In genomic region chr12:113613414-113613813, GRCh38 we compare ENCODE assay signal across 35 cellular contexts.
DNase-seq lines count a peak whose midpoint lies in the region; ATAC-seq, FAIRE-seq and TF ChIP-seq lines count a peak whose summit lies in the region.
"Had no signal": no experiment of that assay in that cellular context is flagged by ENCODE, and none has a peak within 500 bp of the region (broad histone marks: within the 10 kb centered on the region; RNA-seq: fewer than 3 reads in every experiment).

No MANE protein-coding gene starts in this region.

- no peak overlapping the region for H4K8ac ChIP-seq in H1 (ENCODE audit: extremely low read depth, insufficient read depth, low read length)
- no peak overlapping the region for H4K8ac ChIP-seq in H9 (replicated peaks; ENCODE audit: insufficient read length, low read depth, low read length)

- TF ChIP-seq EP300 in K562 (IDR thresholded peaks at IDR 0.05; ENCODE audit: low read length) (no peak), H1 (IDR thresholded peaks at IDR 0.05; ENCODE audit: borderline replicate concordance in 1 of 2, low read depth in 2 of 2, low read length in 2 of 2) (no peak), transverse colon (IDR thresholded peaks at IDR 0.05; ENCODE audit: low read depth) (no peak)

- H3K4me3 Mint-ChIP-seq in H9, result no peak overlapping the region
- H3K4me3 Mint-ChIP-seq: B cell; CD14-positive monocyte; CD4-positive, alpha-beta memory T cell; CD4-positive, alpha-beta T cell; CD4-positive, CD25-positive, alpha-beta regulatory T cell; CD8-positive, alpha-beta memory T cell; CD8-positive, alpha-beta T cell had no signal

- H2AFZ ChIP-seq in K562 (ENCODE audit: low read depth, low read length) (no peak overlapping the region), H1 (ENCODE audit: low read length) (no peak overlapping the region), H9 (ENCODE audit: low read length) (no peak overlapping the region)

- H4K5ac ChIP-seq in H1 (ENCODE audit: insufficient read length, low read depth, low read length), result no peak overlapping the region
- H4K5ac ChIP-seq in H9 (ENCODE audit: insufficient read length, low read depth, low read length), result no peak overlapping the region

- H4K20me1 ChIP-seq in K562 (replicated peaks; ENCODE audit: control insufficient read depth, insufficient read depth, low read length) (no peaks in the 10 kb centered on the region), H1 (replicated peaks in 1 of 2; ENCODE audit: control insufficient read depth in 1 of 2, insufficient read depth in 2 of 2, low read length in 2 of 2) (no peaks in the 10 kb centered on the region), H9 (ENCODE audit: control insufficient read depth, insufficient read depth, insufficient read length) (no peaks in the 10 kb centered on the region)
- H4K20me1 ChIP-seq: BLaER1; BLaER1 treated with 17β-estradiol and CSF1 and Interleukin-3, amounts not matched to agents 10 nM and 100 nM had no signal

- TF ChIP-seq RAD21 in K562 (CRISPR knock-in tag; conservative IDR thresholded peaks at IDR 0.05 in 1 of 2, IDR thresholded peaks at IDR 0.05 in 1 of 2) (no peak), H1 (IDR thresholded peaks at IDR 0.05 in 1 of 2, conservative IDR thresholded peaks at IDR 0.05 in 1 of 2; ENCODE audit: low read depth in 2 of 2, low read length in 2 of 2) (no peak)

- H3K9ac ChIP-seq in K562 (ENCODE audit: insufficient read depth in 1 of 2, low read depth in 2 of 2, low read length in 2 of 2) (no peak overlapping the region), H1 (replicated peaks in 1 of 4; ENCODE audit: extremely low read depth in 1 of 4, low read depth in 3 of 4, low read length in 3 of 4) (no peak overlapping the region), H9 (ENCODE audit: extremely low read depth, insufficient read length, low read length) (no peak overlapping the region)
- H3K9ac ChIP-seq: BLaER1; BLaER1 treated with 17β-estradiol and CSF1 and Interleukin-3, amounts not matched to agents 10 nM and 100 nM had no signal

- WGBS in K562 (ENCODE audit: insufficient coverage, low coverage, missing lambda C conversion rate), result 69% methylated on average over 2 of the region's 2 CpGs
- 88% methylated on average over 2 of the region's 2 CpGs; no CpG with 5 or more reads in 1 of the 2 experiments for WGBS in H1 (ENCODE audit: extremely low coverage in 1 of 2, insufficient coverage in 1 of 2, insufficient read length in 1 of 2, insufficient replicate concordance in 2 of 2, low coverage in 1 of 2, low lambda C conversion rate in 2 of 2, missing lambda C conversion rate in 1 of 2), 2 experiments
- 88% methylated on average over 2 of the region's 2 CpGs; no CpG with 5 or more reads in 1 of the 2 donors for WGBS in transverse colon (ENCODE audit: low coverage in 1 of 2), 2 donors
- no CpG with 5 or more reads among the region's 2 CpGs for WGBS in H9 (ENCODE audit: extremely low coverage, insufficient read length, low lambda C conversion rate)

- intact Hi-C loops in K562 (cut with micrococcal nuclease), result no loop called here
- intact Hi-C loops in transverse colon (cut with DNase I; ENCODE audit: low total_unique reads), result no loop called here

- H3K4me3 ChIP-seq in HEK293 (ENCODE audit: low read depth, low read length) (no peak overlapping the region), K562 (no peak overlapping the region), H1 (ENCODE audit: extremely low read depth in 1 of 4, insufficient read depth in 2 of 4, low read depth in 3 of 4, low read length in 4 of 4) (no peak overlapping the region), transverse colon (no peak overlapping the region)
- H3K4me3 ChIP-seq: A549; BLaER1; BLaER1 treated with 17β-estradiol and CSF1 and Interleukin-3, amounts not matched to agents 10 nM and 100 nM had no signal

- H2BK20ac ChIP-seq in H1 (ENCODE audit: low read length) (peak overlapping the region; percentile 96), H9 (ENCODE audit: low read depth, low read length, poor library complexity, severe bottlenecking) (no peak overlapping the region)

- H2AK5ac ChIP-seq in H1 (ENCODE audit: low read depth, low read length) (0 out of 2 replicates have a peak overlapping the region, but pooled peaks have one; percentile 56), H9 (ENCODE audit: insufficient read length, low read length) (no peak overlapping the region)

- H4K91ac ChIP-seq in H1 (replicated peaks; ENCODE audit: insufficient read length, low read length), result no peak overlapping the region
- H4K91ac ChIP-seq in H9 (ENCODE audit: insufficient read length, low read depth, low read length), result no peak overlapping the region

- H3K4ac ChIP-seq in H1 (replicated peaks; ENCODE audit: insufficient read length, low read depth, low read length) (no peak overlapping the region), H9 (ENCODE audit: low read depth, low read length) (no peak overlapping the region)

- FAIRE-seq in K562 (lab: Jason Lieb, UNC), result no peak
- no peak for FAIRE-seq in H1 (lab: Jason Lieb, UNC)
- FAIRE-seq: A204.1, A549, D721Med had no signal

- H3K4me1 ChIP-seq in HEK293 (ENCODE audit: control insufficient read depth, insufficient read depth, low read length) (no peaks in the 10 kb centered on the region), K562 (replicated peaks in 1 of 2; ENCODE audit: control insufficient read depth in 2 of 2, insufficient read depth in 2 of 2, low read length in 2 of 2) (peaks cover 8 to 14% of the 10 kb centered on the region in 2 experiments; a peak in 3 of 5 replicates), H1 (replicated peaks in 1 of 4; ENCODE audit: control insufficient read depth in 3 of 4, insufficient read depth in 4 of 4, low read length in 3 of 4) (peaks cover 4 to 25% (median 17%) of the 10 kb centered on the region in 4 experiments), transverse colon (no peaks in the 10 kb centered on the region), H9 (ENCODE audit: insufficient read depth, low read length) (peaks cover 2% of the 10 kb centered on the region; the same call in 1 of the 2 replicates)
- H3K4me1 ChIP-seq: A549; BE2C; BLaER1; BLaER1 treated with 17β-estradiol and CSF1 and Interleukin-3, amounts not matched to agents 10 nM and 100 nM; Caco-2 had no signal

- no peaks in the 10 kb centered on the region for H3K36me3 ChIP-seq in HEK293 (ENCODE audit: control insufficient read depth in 2 of 2, insufficient read depth in 1 of 2, low read length in 2 of 2)
- no peaks in the 10 kb centered on the region for H3K36me3 ChIP-seq in K562 (ENCODE audit: control insufficient read depth, insufficient read depth, low read length)
- H3K36me3 ChIP-seq in H1 (ENCODE audit: control insufficient read depth in 2 of 4, insufficient read depth in 4 of 4, low read length in 3 of 4), result no peaks in the 10 kb centered on the region
- no peaks in the 10 kb centered on the region for H3K36me3 ChIP-seq in transverse colon
- H3K36me3 ChIP-seq: BE2C; BLaER1; BLaER1 treated with 17β-estradiol and CSF1 and Interleukin-3, amounts not matched to agents 10 nM and 100 nM had no signal

- H3K27ac Mint-ChIP-seq in H9, result no peak overlapping the region
- H3K27ac Mint-ChIP-seq: B cell; CD14-positive monocyte; CD4-positive, alpha-beta memory T cell; CD4-positive, alpha-beta T cell; CD4-positive, CD25-positive, alpha-beta regulatory T cell; CD8-positive, alpha-beta memory T cell; CD8-positive, alpha-beta T cell had no signal

- no peak overlapping the region for H2BK120ac ChIP-seq in H1 (replicated peaks; ENCODE audit: low read depth, low read length)
- no peak overlapping the region for H2BK120ac ChIP-seq in H9 (ENCODE audit: low read depth, low read length, poor library complexity, severe bottlenecking)

- in situ Hi-C loops in K562 (cut with MboI), result no loop called here
- in situ Hi-C loops in transverse colon (cut with MboI; ENCODE audit: low pct_ligation_motif_present in 1 of 4, low pct_unique_long_range_greater_than_20kb in 1 of 4, low sequenced_read_pairs in 3 of 4), result no loop called here

- H3K9me3 ChIP-seq in HEK293 (ENCODE audit: control insufficient read depth, insufficient read depth, low read depth, low read length) (no peaks in the 10 kb centered on the region), K562 (replicated peaks; ENCODE audit: control insufficient read depth, insufficient read depth, low read depth, low read length) (no peaks in the 10 kb centered on the region; the same call in 1 of the 2 replicates), H1 (ENCODE audit: insufficient read depth in 2 of 2, low read depth in 1 of 2, low read length in 1 of 2) (no peaks in the 10 kb centered on the region; a peak in 1 of 4 replicates), transverse colon (no peaks in the 10 kb centered on the region), H9 (ENCODE audit: control insufficient read depth, low read depth, low read length) (no peaks in the 10 kb centered on the region)
- H3K9me3 ChIP-seq: BE2C, Caco-2 had no signal

- no peak overlapping the region for H3K56ac ChIP-seq in H1 (replicated peaks; ENCODE audit: insufficient read length, low read depth, low read length)
- H3K56ac ChIP-seq in H9 (ENCODE audit: insufficient read length, low read depth, low read length), result no peak overlapping the region

- no TSS peak for BruUV-seq in K562 (replicated peaks; lab: Mats Ljungman, UMichigan)

- no peak for TF ChIP-seq CTCF in HEK293 (tag by site-specific recombination; IDR thresholded peaks at IDR 0.05)
- no peak for TF ChIP-seq CTCF in K562 (IDR thresholded peaks at IDR 0.05 in 2 of 3, conservative IDR thresholded peaks at IDR 0.05 in 1 of 3; ENCODE audit: insufficient read depth in 2 of 3, low read depth in 1 of 3, low read length in 3 of 3)
- no peak for TF ChIP-seq CTCF in H1 (IDR thresholded peaks at IDR 0.05; ENCODE audit: control extremely low read depth in 1 of 3, insufficient read depth in 1 of 3, low read depth in 1 of 3, low read length in 3 of 3)
- no peak for TF ChIP-seq CTCF in transverse colon (IDR thresholded peaks at IDR 0.05)
- no peak for TF ChIP-seq CTCF in H9 (conservative IDR thresholded peaks at IDR 0.05)

- H3K23ac ChIP-seq in H1 (ENCODE audit: insufficient read length), result no peak overlapping the region
- no peak overlapping the region for H3K23ac ChIP-seq in H9 (ENCODE audit: insufficient read length, low read depth, low read length)

- no peaks in the 10 kb centered on the region for H3K27me3 ChIP-seq in K562 (ENCODE audit: control insufficient read depth in 2 of 2, insufficient read depth in 2 of 2, low read length in 2 of 2)
- H3K27me3 ChIP-seq in H1 (replicated peaks in 1 of 4; ENCODE audit: control insufficient read depth in 3 of 4, extremely low read depth in 1 of 4, insufficient read depth in 3 of 4, low read length in 3 of 4), result peaks cover 0 to 9% (median 1%) of the 10 kb centered on the region in 4 experiments; a peak in 2 of 7 replicates
- H3K27me3 ChIP-seq in transverse colon, result peaks cover 61% of the 10 kb centered on the region
- no peaks in the 10 kb centered on the region; the same call in 1 of the 2 replicates for H3K27me3 ChIP-seq in H9 (ENCODE audit: insufficient read depth, low read length)

- no peaks in the 10 kb centered on the region for H3K79me1 ChIP-seq in H1 (ENCODE audit: low read depth, low read length)
- H3K79me1 ChIP-seq in H9 (ENCODE audit: insufficient read depth, low read depth, low read length, poor library complexity, severe bottlenecking), result no peaks in the 10 kb centered on the region

- peaks cover 0 to 1% of the 10 kb centered on the region in 2 experiments; a peak in 1 of 5 replicates for H3K9me3 Mint-ChIP-seq in H9

- H3K23me2 ChIP-seq in H1 (ENCODE audit: low read depth, low read length) (peaks cover 6% of the 10 kb centered on the region), H9 (ENCODE audit: insufficient read length, low read depth, low read length, poor library complexity, severe bottlenecking) (peaks cover 7% of the 10 kb centered on the region)

- peaks cover 34% of the 10 kb centered on the region for H3K27me3 Mint-ChIP-seq in H9 (ENCODE audit: low read depth)

- POLR2A ChIA-PET in HEK293 (lab: Yijun Ruan, JAX), result no interaction called here
- POLR2A ChIA-PET in K562 (lab: Yijun Ruan, JAX), result interaction anchor here (1.0 kb wide), 1 partner anchor 28 kb away, joined by 3 read pairs; no protein-coding TSS in a partner anchor
- POLR2A ChIA-PET in H1 (lab: Charles Lee; ENCODE audit: partially characterized antibody), result no interaction called here

- no peak overlapping the region; the same call in 1 of the 2 replicates for H3K18ac ChIP-seq in H1 (ENCODE audit: extremely low read depth, low read length)
- H3K18ac ChIP-seq in H9 (ENCODE audit: insufficient read length, low read depth, low read length), result no peak overlapping the region

- peaks cover 42 to 45% of the 10 kb centered on the region in 2 experiments for H3K4me1 Mint-ChIP-seq in H9
- H3K4me1 Mint-ChIP-seq: B cell; CD14-positive monocyte; CD4-positive, CD25-positive, alpha-beta regulatory T cell; CD8-positive, alpha-beta memory T cell had no signal

- ATAC-seq in K562 (no peak), HG03378 (IDR thresholded peaks at IDR 0.05; ENCODE audit: unreplicated experiment) (no peak)
- ATAC-seq: CD8-positive, alpha-beta T cell had no signal

- peaks cover 0 to 3% (median 2%) of the 10 kb centered on the region in 3 experiments; a peak in 2 of 7 replicates for H3K36me3 Mint-ChIP-seq in H9 (ENCODE audit: insufficient read depth in 1 of 3, low read depth in 3 of 3)
- H3K36me3 Mint-ChIP-seq: CD14-positive monocyte; CD4-positive, alpha-beta memory T cell; CD8-positive, alpha-beta memory T cell; CD8-positive, alpha-beta T cell had no signal

- CTCF ChIA-PET in HEK293 (lab: Yijun Ruan, JAX) (no interaction called here), K562 (lab: Yijun Ruan, JAX; ENCODE audit: low intra/inter-chr PET ratio) (no interaction called here), H1 (lab: Charles Lee; ENCODE audit: partially characterized antibody) (interaction anchor here (1.1 to 2.3 kb wide), 4 partner anchors 10 to 151 kb away, joined by 3 to 5 read pairs (median 4); no protein-coding TSS in a partner anchor)

- no peaks in the 10 kb centered on the region for H3K79me2 ChIP-seq in K562 (ENCODE audit: control insufficient read depth, insufficient read depth, low read length)
- no peaks in the 10 kb centered on the region for H3K79me2 ChIP-seq in H1 (ENCODE audit: control insufficient read depth in 1 of 2, insufficient read depth in 2 of 2, low read length in 2 of 2)
- H3K79me2 ChIP-seq in H9 (ENCODE audit: insufficient read depth, low read length), result no peaks in the 10 kb centered on the region

- H3K27ac ChIP-seq in HEK293 (ENCODE audit: extremely low read depth, low read depth, low read length) (no peak overlapping the region), K562 (ENCODE audit: extremely low read depth, low read depth, low read length) (no peak overlapping the region), H1 (ENCODE audit: low read depth, low read length) (no peak overlapping the region), transverse colon (no peak overlapping the region), H9 (ENCODE audit: insufficient read length, low read depth, low read length) (no peak overlapping the region)
- H3K27ac ChIP-seq: 22Rv1; A549; BLaER1; BLaER1 treated with 17β-estradiol and CSF1 and Interleukin-3, amounts not matched to agents 10 nM and 100 nM; C4-2B had no signal

- no peak for DNase-seq in K562 (ENCODE audit: extremely low read depth in 1 of 4, low spot score in 3 of 4)
- no peak for DNase-seq in H1 (ENCODE audit: low read depth in 1 of 2, low spot score in 2 of 2)
- DNase-seq in transverse colon, result no peak
- no peak for DNase-seq in H9
- DNase-seq: 8988T; ACHN; AML-193; BE2C; C1 segment of cervical spinal cord; Caco-2; Calu3; CD4-positive, alpha-beta memory T cell; CD4-positive, alpha-beta T cell; CD4-positive, CD25-positive, alpha-beta regulatory T cell; CD8-positive, alpha-beta memory T cell; CD8-positive, alpha-beta T cell; COR-L47; DMS 273 treated with DMSO at 0.1 percent for 48 hours; DMS153; DMS53; DMS79; DMS79 treated with DMSO at 0.1 percent for 48 hours; DND-41; EL had no signal

- no peak overlapping the region for H3K4me2 ChIP-seq in K562 (ENCODE audit: insufficient read depth, low read length)
- H3K4me2 ChIP-seq in H1 (ENCODE audit: insufficient read depth in 1 of 2, low read depth in 2 of 2, low read length in 2 of 2), result no peak overlapping the region
- H3K4me2 ChIP-seq in H9 (ENCODE audit: insufficient read depth, insufficient read length, low read length), result no peak overlapping the region
- H3K4me2 ChIP-seq: A549; BLaER1; BLaER1 treated with 17β-estradiol and CSF1 and Interleukin-3, amounts not matched to agents 10 nM and 100 nM had no signal

- H2BK15ac ChIP-seq in H1 (ENCODE audit: low read length), result no peak overlapping the region
- H2BK15ac ChIP-seq in H9 (ENCODE audit: low read depth, low read length), result no peak overlapping the region

- H3T11ph ChIP-seq in H9 (ENCODE audit: low read length), result no peak overlapping the region

- H3K9me1 ChIP-seq in K562 (ENCODE audit: control insufficient read depth, insufficient read depth, low read length), result no peaks in the 10 kb centered on the region

- H2BK12ac ChIP-seq in H1 (ENCODE audit: low read depth, low read length) (0 out of 2 replicates have a peak overlapping the region, but pooled peaks have one; percentile 71), H9 (ENCODE audit: insufficient read length, low read depth, low read length) (no peak overlapping the region)

- H3K14ac ChIP-seq in H1 (ENCODE audit: insufficient read length) (no peak overlapping the region), H9 (ENCODE audit: insufficient read depth, low read length) (no peak overlapping the region)

- H2BK5ac ChIP-seq in H1 (ENCODE audit: low read depth, low read length), result no peak overlapping the region
- H2BK5ac ChIP-seq in H9 (ENCODE audit: insufficient read length, low read length), result no peak overlapping the region

- TF ChIP-seq POLR2A in K562 (conservative IDR thresholded peaks at IDR 0.05), result no peak
- no peak for TF ChIP-seq POLR2A in H1 (IDR thresholded peaks at IDR 0.05; ENCODE audit: control extremely low read depth in 1 of 2, low read depth in 2 of 2, low read length in 2 of 2)
- TF ChIP-seq POLR2A in transverse colon (IDR thresholded peaks at IDR 0.05), result no peak

Comparison
In these comparisons a context has a peak if more than half of its experiments do, and no peak if none do; other contexts are left out.
1. Of the 44 proteins assayed by ChIP-seq in both K562 and HEK293: peak only in K562: none; only in HEK293: none; in both: ZNF184; in neither: 43.